Comparison of ENCODE assay signal across 1 cellular context in genomic region chr21:39454949-39455668, GRCh38.
TF ChIP-seq lines count a peak whose summit lies in the region.

No MANE protein-coding gene starts in this region.

TF ChIP-seq in HepG2, 621 proteins besides CTCF, POLR2A, EP300 and RAD21:
- TF ChIP-seq ZGPAT (CRISPR knock-in tag; IDR thresholded peaks at IDR 0.05) = no peak
- no peak for TF ChIP-seq ZNF678 (CRISPR knock-in tag; IDR thresholded peaks at IDR 0.05)
- TF ChIP-seq ATF7-NPFF (CRISPR knock-in tag; IDR thresholded peaks at IDR 0.05; ENCODE audit: low read depth) = no peak
